ENCODE assay signal across 17 cellular contexts in the genomic region with DNA sequence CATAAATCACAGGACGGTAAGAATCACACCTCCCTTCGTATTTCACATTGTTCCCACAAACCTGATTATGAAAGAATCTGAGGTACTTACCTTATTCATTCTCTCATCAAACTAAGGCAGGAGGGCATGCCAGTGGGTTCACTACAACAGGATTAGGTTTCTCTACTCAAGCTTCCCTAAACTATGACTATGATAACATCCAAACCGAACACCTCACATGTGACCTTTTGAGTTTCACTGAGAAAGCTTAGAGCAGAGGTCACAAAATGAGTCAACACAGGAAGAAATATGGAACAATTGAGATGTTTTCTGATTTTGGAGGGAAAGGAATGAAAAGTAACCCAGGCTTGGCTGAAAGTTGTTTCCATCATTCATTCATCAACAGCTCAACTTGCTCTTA. TPM values are rescaled to one million over a fixed set of nuclear protein-coding genes. Genes with fewer than 3 reads are reported as not detected.
DNase-seq lines count a peak whose midpoint lies in the region; ATAC-seq lines count a peak whose summit lies in the region.
"Had no signal": no experiment of that assay in that cellular context is flagged by ENCODE, and none has a peak within 500 bp of the region (broad histone marks: within the 10 kb centered on the region; RNA-seq: fewer than 3 reads in every experiment).

No MANE protein-coding gene starts in this region.

- peaks cover 24 to 55% of the 10 kb centered on the region in 2 donors for H3K36me3 Mint-ChIP-seq in activated T-cell treated with anti-CD3 and anti-CD28 coated beads, Interleukin-2, amount 50 U/mL, for 72 hours (ENCODE audit: insufficient read depth in 2 of 2)
- H3K36me3 Mint-ChIP-seq in T-helper 2 cell treated with Interferon-gamma antibody and Interleukin-4, amounts not matched to agents 5 μg/mL and 100 μg/mL, for 36 hours (ENCODE audit: low read depth) = peaks cover 66% of the 10 kb centered on the region
- peaks cover 89% of the 10 kb centered on the region for H3K36me3 Mint-ChIP-seq in activated T-helper 2 cell treated with anti-CD3 and anti-CD28 coated beads, Interferon-gamma antibody, Interleukin-2, Interleukin-4, amounts not matched to agents 10 μg/mL and 5 μg/mL and 100 μg/mL, durations not matched to agents 14 hours and 24 hours and 36 hours (ENCODE audit: low read depth)
- H3K36me3 Mint-ChIP-seq in stimulated activated memory B cell treated with anti-CD40 and anti-IgM and Interleukin-4, amounts not matched to agents 10 μg/mL and 1 μg/mL and 100 μg/mL, for 72 hours = peaks cover 77% of the 10 kb centered on the region

- peak overlapping the region; percentile 65 for H3K27ac Mint-ChIP-seq in activated T-cell treated with anti-CD3 and anti-CD28 coated beads, Interleukin-2, amount 50 U/mL, for 72 hours
- H3K27ac Mint-ChIP-seq in T-helper 2 cell treated with Interferon-gamma antibody and Interleukin-4, amounts not matched to agents 5 μg/mL and 100 μg/mL, for 36 hours = peak overlapping the region; percentile 42
- peak overlapping the region; percentile 94 for H3K27ac Mint-ChIP-seq in activated T-helper 2 cell treated with anti-CD3 and anti-CD28 coated beads, Interferon-gamma antibody, Interleukin-2, Interleukin-4, amounts not matched to agents 10 μg/mL and 5 μg/mL and 100 μg/mL, durations not matched to agents 14 hours and 24 hours and 36 hours
- H3K27ac Mint-ChIP-seq in stimulated activated memory B cell treated with anti-CD40 and anti-IgM and Interleukin-4, amounts not matched to agents 10 μg/mL and 1 μg/mL and 100 μg/mL, for 72 hours = peak overlapping the region; percentile 20

- no peaks in the 10 kb centered on the region for H3K27me3 Mint-ChIP-seq in activated T-cell treated with anti-CD3 and anti-CD28 coated beads, Interleukin-2, amount 50 U/mL, for 72 hours (ENCODE audit: low read depth)
- no peaks in the 10 kb centered on the region for H3K27me3 Mint-ChIP-seq in T-helper 2 cell treated with Interferon-gamma antibody and Interleukin-4, amounts not matched to agents 5 μg/mL and 100 μg/mL, for 36 hours (ENCODE audit: low read depth)
- H3K27me3 Mint-ChIP-seq in activated T-helper 2 cell treated with anti-CD3 and anti-CD28 coated beads, Interferon-gamma antibody, Interleukin-2, Interleukin-4, amounts not matched to agents 10 μg/mL and 5 μg/mL and 100 μg/mL, durations not matched to agents 14 hours and 24 hours and 36 hours (ENCODE audit: low read depth) = no peaks in the 10 kb centered on the region
- no peaks in the 10 kb centered on the region for H3K27me3 Mint-ChIP-seq in stimulated activated memory B cell treated with anti-CD40 and anti-IgM and Interleukin-4, amounts not matched to agents 10 μg/mL and 1 μg/mL and 100 μg/mL, for 72 hours

- peak overlapping the region; percentile 41 to 62 for H3K4me3 Mint-ChIP-seq in activated T-cell treated with anti-CD3 and anti-CD28 coated beads, Interleukin-2, amount 50 U/mL, for 72 hours
- peak overlapping the region; percentile 30 for H3K4me3 Mint-ChIP-seq in T-helper 2 cell treated with Interferon-gamma antibody and Interleukin-4, amounts not matched to agents 5 μg/mL and 100 μg/mL, for 36 hours
- peak overlapping the region; percentile 60 for H3K4me3 Mint-ChIP-seq in activated T-helper 2 cell treated with anti-CD3 and anti-CD28 coated beads, Interferon-gamma antibody, Interleukin-2, Interleukin-4, amounts not matched to agents 10 μg/mL and 5 μg/mL and 100 μg/mL, durations not matched to agents 14 hours and 24 hours and 36 hours (ENCODE audit: low read depth)
- H3K4me3 Mint-ChIP-seq in stimulated activated memory B cell treated with anti-CD40 and anti-IgM and Interleukin-4, amounts not matched to agents 10 μg/mL and 1 μg/mL and 100 μg/mL, for 72 hours = no peak overlapping the region

- no peaks in the 10 kb centered on the region for H3K9me3 Mint-ChIP-seq in activated T-cell treated with anti-CD3 and anti-CD28 coated beads, Interleukin-2, amount 50 U/mL, for 72 hours
- H3K9me3 Mint-ChIP-seq in T-helper 2 cell treated with Interferon-gamma antibody and Interleukin-4, amounts not matched to agents 5 μg/mL and 100 μg/mL, for 36 hours = no peaks in the 10 kb centered on the region
- H3K9me3 Mint-ChIP-seq in activated T-helper 2 cell treated with anti-CD3 and anti-CD28 coated beads, Interferon-gamma antibody, Interleukin-2, Interleukin-4, amounts not matched to agents 10 μg/mL and 5 μg/mL and 100 μg/mL, durations not matched to agents 14 hours and 24 hours and 36 hours = no peaks in the 10 kb centered on the region
- no peaks in the 10 kb centered on the region for H3K9me3 Mint-ChIP-seq in stimulated activated memory B cell treated with anti-CD40 and anti-IgM and Interleukin-4, amounts not matched to agents 10 μg/mL and 1 μg/mL and 100 μg/mL, for 72 hours

- peak; percentile 90 to 94 for ATAC-seq in activated T-cell treated with anti-CD3 and anti-CD28 coated beads, Interleukin-2, amount 50 U/mL, for 72 hours (replicated peaks in 1 of 2)
- no peak for ATAC-seq in stimulated activated memory B cell treated with anti-CD40 and anti-IgM and Interleukin-4, amounts not matched to agents 10 μg/mL and 1 μg/mL and 100 μg/mL, for 72 hours
- no peak for ATAC-seq in esophagus mucosa

- H3K4me1 Mint-ChIP-seq in activated T-cell treated with anti-CD3 and anti-CD28 coated beads, Interleukin-2, amount 50 U/mL, for 72 hours (ENCODE audit: low read depth) = peaks cover 40% of the 10 kb centered on the region
- peaks cover 16% of the 10 kb centered on the region for H3K4me1 Mint-ChIP-seq in T-helper 2 cell treated with Interferon-gamma antibody and Interleukin-4, amounts not matched to agents 5 μg/mL and 100 μg/mL, for 36 hours (ENCODE audit: low read depth)
- peaks cover 29% of the 10 kb centered on the region for H3K4me1 Mint-ChIP-seq in activated T-helper 2 cell treated with anti-CD3 and anti-CD28 coated beads, Interferon-gamma antibody, Interleukin-2, Interleukin-4, amounts not matched to agents 10 μg/mL and 5 μg/mL and 100 μg/mL, durations not matched to agents 14 hours and 24 hours and 36 hours (ENCODE audit: low read depth)
- H3K4me1 Mint-ChIP-seq in stimulated activated memory B cell treated with anti-CD40 and anti-IgM and Interleukin-4, amounts not matched to agents 10 μg/mL and 1 μg/mL and 100 μg/mL, for 72 hours = peaks cover 9% of the 10 kb centered on the region

- intact Hi-C loops in activated T-helper 2 cell treated with anti-CD3 and anti-CD28 coated beads, Interferon-gamma antibody, Interleukin-2, Interleukin-4, amounts not matched to agents 10 μg/mL and 5 μg/mL and 100 μg/mL, durations not matched to agents 14 hours and 24 hours and 36 hours (cut with micrococcal nuclease) = loop anchor here (1.0 kb wide), 2 partner anchors 19 to 23 kb away; no protein-coding TSS in a partner anchor

- DNase-seq in activated T-cell treated with anti-CD3 and anti-CD28 coated beads, Interleukin-2, amount 50 U/mL, for 72 hours = peak; percentile 8 to 9
- no peak for DNase-seq in activated T-cell treated with anti-CD3 and anti-CD28 coated beads, Interleukin-2, amount 50 U/mL, for 48 hours
- DNase-seq in T-helper 2 cell treated with Interferon-gamma antibody and Interleukin-4, amounts not matched to agents 5 μg/mL and 100 μg/mL, for 36 hours (ENCODE audit: low spot score) = peak; percentile 40
- DNase-seq in activated T-helper 2 cell treated with anti-CD3 and anti-CD28 coated beads, Interferon-gamma antibody, Interleukin-2, Interleukin-4, amounts not matched to agents 10 μg/mL and 5 μg/mL and 100 μg/mL, durations not matched to agents 14 hours and 24 hours and 36 hours (ENCODE audit: low spot score) = no peak
- DNase-seq in KG1 (lab: John Stamatoyannopoulos, UW) = no peak
- DNase-seq: COR-L47; DMS153; GM23248; HCEC 1CT; NCI-H1417; NCI-H1930; NCI-H2171 treated with DMSO at 0.1 percent for 48 hours; NCI-H446 treated with DMSO at 0.1 percent for 48 hours; NK-92 treated with Interleukin-12 subunit alpha and Interleukin-12 subunit beta, amount 100 ng/mL, for 24 hours; RPMI8226 had no signal

RNA-seq across cellular contexts. Expression of gene UBR4, which starts 24.1 kb away (rescaled TPM):
- 100 to 1,000 TPM; 208 to 215 TPM for total RNA-seq in activated T-cell treated with anti-CD3 and anti-CD28 coated beads, Interleukin-2, amount 50 U/mL, for 72 hours
- 156 and 160 TPM in 2 replicates for total RNA-seq in activated T-helper 2 cell treated with anti-CD3 and anti-CD28 coated beads, Interferon-gamma antibody, Interleukin-2, Interleukin-4, amounts not matched to agents 10 μg/mL and 5 μg/mL and 100 μg/mL, durations not matched to agents 14 hours and 24 hours and 36 hours
- 87.3 TPM for total RNA-seq in esophagus mucosa

Comparison
In these comparisons a context has a peak if more than half of its experiments do, and no peak if none do; other contexts are left out.
1. DNase-seq: peak in activated T-cell treated with anti-CD3 and anti-CD28 coated beads, Interleukin-2, amount 50 U/mL, for 72 hours (2 of 2) and T-helper 2 cell treated with Interferon-gamma antibody and Interleukin-4, amounts not matched to agents 5 μg/mL and 100 μg/mL, for 36 hours (single experiment); none in activated T-cell treated with anti-CD3 and anti-CD28 coated beads, Interleukin-2, amount 50 U/mL, for 48 hours (0 of 2), activated T-helper 2 cell treated with anti-CD3 and anti-CD28 coated beads, Interferon-gamma antibody, Interleukin-2, Interleukin-4, amounts not matched to agents 10 μg/mL and 5 μg/mL and 100 μg/mL, durations not matched to agents 14 hours and 24 hours and 36 hours (single experiment) and KG1 (single experiment).
2. ATAC-seq: peak in activated T-cell treated with anti-CD3 and anti-CD28 coated beads, Interleukin-2, amount 50 U/mL, for 72 hours (2 of 2); none in stimulated activated memory B cell treated with anti-CD40 and anti-IgM and Interleukin-4, amounts not matched to agents 10 μg/mL and 1 μg/mL and 100 μg/mL, for 72 hours (single experiment) and esophagus mucosa (single experiment).
3. H3K27ac Mint-ChIP-seq: peak in every context shown above with its lines; median percentile 94 in activated T-helper 2 cell treated with anti-CD3 and anti-CD28 coated beads, Interferon-gamma antibody, Interleukin-2, Interleukin-4, amounts not matched to agents 10 μg/mL and 5 μg/mL and 100 μg/mL, durations not matched to agents 14 hours and 24 hours and 36 hours; 65 in activated T-cell treated with anti-CD3 and anti-CD28 coated beads, Interleukin-2, amount 50 U/mL, for 72 hours; 42 in T-helper 2 cell treated with Interferon-gamma antibody and Interleukin-4, amounts not matched to agents 5 μg/mL and 100 μg/mL, for 36 hours; 20 in stimulated activated memory B cell treated with anti-CD40 and anti-IgM and Interleukin-4, amounts not matched to agents 10 μg/mL and 1 μg/mL and 100 μg/mL, for 72 hours.